ENCODE assay signal across 1 cellular context in the genomic region with DNA sequence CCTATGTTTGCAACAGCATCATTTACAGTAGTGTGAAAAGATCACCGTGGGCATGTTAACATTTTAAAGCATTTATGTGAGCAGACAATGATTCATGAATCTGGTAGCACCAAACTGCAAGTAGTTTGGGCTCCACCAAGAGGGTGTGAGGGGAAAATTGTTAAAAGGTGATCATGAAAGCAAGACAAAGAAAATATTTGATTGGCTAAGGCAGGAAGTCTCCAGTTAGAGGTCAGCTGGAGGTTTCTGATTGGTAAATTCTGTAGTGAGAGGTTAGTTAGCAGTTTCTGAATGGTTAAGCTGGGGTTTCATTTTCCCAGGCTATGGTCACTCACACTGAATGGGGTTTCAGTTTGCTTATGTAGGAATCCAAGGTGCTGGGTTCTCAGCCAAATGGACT.
TF ChIP-seq lines count a peak whose summit lies in the region.

No MANE protein-coding gene starts in this region.

TF ChIP-seq in H1, 55 proteins besides CTCF, POLR2A, EP300 and RAD21 (continued from another document):
- TF ChIP-seq EZH2 (IDR thresholded peaks at IDR 0.05; ENCODE audit: low read depth, low read length, severe bottlenecking) = no peak
- no peak for TF ChIP-seq GABPA (IDR thresholded peaks at IDR 0.05; ENCODE audit: borderline replicate concordance, insufficient read depth, low read length)
- TF ChIP-seq CEBPB (IDR thresholded peaks at IDR 0.05; ENCODE audit: low read depth, low read length) = no peak
- no peak for TF ChIP-seq CBX8 (IDR thresholded peaks at IDR 0.05; ENCODE audit: borderline replicate concordance, low read depth, low read length)
- TF ChIP-seq HDAC2 (IDR thresholded peaks at IDR 0.05; ENCODE audit: borderline replicate concordance in 1 of 2, low read depth in 2 of 2, low read length in 2 of 2) = no peak
- TF ChIP-seq RXRA (IDR thresholded peaks at IDR 0.05; ENCODE audit: insufficient read depth, low read depth, low read length) = no peak
- no peak for TF ChIP-seq MAFK (IDR thresholded peaks at IDR 0.05; ENCODE audit: low read depth, low read length)
- no peak for TF ChIP-seq FOSL1 (IDR thresholded peaks at IDR 0.05; ENCODE audit: insufficient read depth, low read depth, low read length)
- TF ChIP-seq HDAC6 (IDR thresholded peaks at IDR 0.05; ENCODE audit: low read depth, low read length) = no peak
